ENCODE assay signal across 12 cellular contexts in genomic region chr22:19879996-19880785, GRCh38. TPM values are rescaled to one million over a fixed set of nuclear protein-coding genes. Genes with fewer than 3 reads are reported as not detected.
DNase-seq lines count a peak whose midpoint lies in the region; ATAC-seq and TF ChIP-seq lines count a peak whose summit lies in the region.
"Had no signal": no experiment of that assay in that cellular context is flagged by ENCODE, and none has a peak within 500 bp of the region (broad histone marks: within the 10 kb centered on the region; RNA-seq: fewer than 3 reads in every experiment).

No MANE protein-coding gene starts in this region.

- H4K5ac ChIP-seq in mesendoderm (ENCODE audit: low read length) = no peak overlapping the region

- no peaks in the 10 kb centered on the region for H3K9me3 ChIP-seq in breast epithelium
- no peaks in the 10 kb centered on the region for H3K9me3 ChIP-seq in mammary epithelial cell (replicated peaks; ENCODE audit: insufficient read depth, low read length)
- H3K9me3 ChIP-seq in upper lobe of right lung = no peaks in the 10 kb centered on the region
- H3K9me3 ChIP-seq: BLaER1 treated with 17β-estradiol and CSF1 and Interleukin-3, amounts not matched to agents 10 nM and 100 nM; stomach had no signal

- POLR2A ChIA-PET in MCF 10A (lab: Yijun Ruan, JAX) = interaction anchor here (0.5 to 2.1 kb wide), 5 partner anchors 14 to 134 kb away, joined by 3 to 16 read pairs (median 4); partner anchors contain the start of genes GNB1L and RTL10

- peak overlapping the region; percentile 95 for H3K23ac ChIP-seq in mesendoderm (ENCODE audit: low read length)

- H3K4me3 Mint-ChIP-seq in MCF 10A (ENCODE audit: unreplicated experiment) = no peak overlapping the region

- intact Hi-C loops in MCF 10A (cut with micrococcal nuclease) = loop anchor here (2.0 kb wide), 1 partner anchor 25 kb away; the partner anchor contains the start of genes GNB1L and RTL10
- intact Hi-C loops in breast epithelium (cut with DNase I; ENCODE audit: low total_unique reads) = no loop called here
- intact Hi-C loops in mammary epithelial cell (cut with micrococcal nuclease) = loop anchor here (2.0 to 5.0 kb wide), 2 partner anchors 31 to 73 kb away; no protein-coding TSS in a partner anchor
- intact Hi-C loops in upper lobe of right lung (cut with DNase I) = no loop called here

- no peak for TF ChIP-seq POLR2A in breast epithelium (IDR thresholded peaks at IDR 0.05)

- peak overlapping the region; percentile 71 for H3K4ac ChIP-seq in mesendoderm (ENCODE audit: low read depth, low read length)

- no peak for DNase-seq in MCF 10A (ENCODE audit: unreplicated experiment)
- DNase-seq in breast epithelium (ENCODE audit: low spot score in 2 of 2) = no peak
- no peak for DNase-seq in mammary epithelial cell
- no peak for DNase-seq in mesendoderm
- DNase-seq in upper lobe of right lung = peak; percentile 58
- DNase-seq in DMS153 (lab: John Stamatoyannopoulos, UW) = no peak
- no peak for DNase-seq in ACHN
- DNase-seq: NCI-H1105, stomach had no signal

- CTCF ChIA-PET in MCF 10A (lab: Yijun Ruan, JAX) = interaction anchor here (0.6 to 1.1 kb wide), 3 partner anchors 29 to 1824 kb away, joined by 3 to 4 read pairs (median 3); no protein-coding TSS in a partner anchor
- CTCF ChIA-PET in mammary epithelial cell (lab: Charles Lee; ENCODE audit: low non-redundant PET) = no interaction called here

- peak overlapping the region; percentile 87 for H2BK5ac ChIP-seq in mesendoderm (ENCODE audit: low read length)

- 96% methylated on average over 30 of the region's 34 CpGs for WGBS in mammary epithelial cell (ENCODE audit: low coverage, missing lambda C conversion rate)
- no CpG with 5 or more reads among the region's 34 CpGs for WGBS in mesendoderm (ENCODE audit: extremely low coverage, insufficient coverage, low lambda C conversion rate)

- H3K9ac ChIP-seq in mammary epithelial cell (ENCODE audit: insufficient read depth, low read length) = no peak overlapping the region
- H3K9ac ChIP-seq in mesendoderm (ENCODE audit: low read length) = peak overlapping the region; percentile 57

- H3K36me3 Mint-ChIP-seq in MCF 10A (ENCODE audit: insufficient read depth, unreplicated experiment) = no peaks in the 10 kb centered on the region

- H2AFZ ChIP-seq in mammary epithelial cell (ENCODE audit: low read depth, low read length) = no peak overlapping the region
- H2AFZ ChIP-seq: PC-9 had no signal

- peaks cover 3% of the 10 kb centered on the region for H3K79me1 ChIP-seq in mesendoderm (ENCODE audit: low read length)

- ATAC-seq in upper lobe of right lung (no peak), HG02763 (IDR thresholded peaks at IDR 0.05; ENCODE audit: unreplicated experiment) (no peak)

- H3K27ac ChIP-seq in breast epithelium = peak overlapping the region in 1 of 2 donors; percentile 5
- peak overlapping the region; percentile 82 for H3K27ac ChIP-seq in mammary epithelial cell (ENCODE audit: insufficient read depth, low read depth, low read length)
- H3K27ac ChIP-seq in mesendoderm (ENCODE audit: low read depth, low read length) = peak overlapping the region; percentile 64
- H3K27ac ChIP-seq in upper lobe of right lung = no peak overlapping the region
- H3K27ac ChIP-seq: PC-9 had no signal

- H2AK5ac ChIP-seq in mesendoderm (ENCODE audit: low read length) = peak overlapping the region; percentile 55

- no peaks in the 10 kb centered on the region for H3K36me3 ChIP-seq in breast epithelium
- no peaks in the 10 kb centered on the region for H3K36me3 ChIP-seq in mammary epithelial cell (ENCODE audit: insufficient read depth, low read length)
- no peaks in the 10 kb centered on the region for H3K36me3 ChIP-seq in mesendoderm (ENCODE audit: control insufficient read depth, insufficient read depth, low read length)
- peaks cover 5% of the 10 kb centered on the region for H3K36me3 ChIP-seq in upper lobe of right lung

- H3K27me3 ChIP-seq in breast epithelium (no peaks in the 10 kb centered on the region), mammary epithelial cell (ENCODE audit: insufficient read depth, low read length) (no peaks in the 10 kb centered on the region), mesendoderm (ENCODE audit: insufficient read depth, low read length, poor library complexity) (no peaks in the 10 kb centered on the region), upper lobe of right lung (no peaks in the 10 kb centered on the region)
- H3K27me3 ChIP-seq: BLaER1 treated with 17β-estradiol and CSF1 and Interleukin-3, amounts not matched to agents 10 nM and 100 nM; stomach had no signal

- in situ Hi-C loops in mammary epithelial cell (cut with MboI; ENCODE audit: low sequenced_read_pairs in 2 of 2) (no loop called here), ACHN (cut with HindIII; ENCODE audit: low pct_ligation_motif_present, low pct_unique_long_range_greater_than_20kb, low sequenced_read_pairs) (no loop called here)

- BruUV-seq in MCF 10A (replicated peaks; lab: Mats Ljungman, UMichigan) = no TSS peak
- no TSS peak for BruUV-seq in mammary epithelial cell (replicated peaks; lab: Mats Ljungman, UMichigan)

- H3K4me2 ChIP-seq in mammary epithelial cell (ENCODE audit: insufficient read depth, low read depth, low read length) = peak overlapping the region; percentile 34
- no peak overlapping the region for H3K4me2 ChIP-seq in mesendoderm (ENCODE audit: low read length)
- H3K4me2 ChIP-seq: BLaER1 treated with 17β-estradiol and CSF1 and Interleukin-3, amounts not matched to agents 10 nM and 100 nM had no signal

- peaks cover 11% of the 10 kb centered on the region for H3K79me2 ChIP-seq in mammary epithelial cell (ENCODE audit: insufficient read depth, low read length)
- H3K79me2 ChIP-seq in mesendoderm (ENCODE audit: control insufficient read depth, insufficient read depth, low read length) = peaks cover 5% of the 10 kb centered on the region

- no peaks in the 10 kb centered on the region for H3K4me1 ChIP-seq in breast epithelium
- H3K4me1 ChIP-seq in mammary epithelial cell (ENCODE audit: insufficient read depth, low read length) = peaks cover 41% of the 10 kb centered on the region
- peaks cover 12% of the 10 kb centered on the region for H3K4me1 ChIP-seq in mesendoderm (ENCODE audit: control insufficient read depth, low read depth, low read length)
- H3K4me1 ChIP-seq in upper lobe of right lung = peaks cover 18% of the 10 kb centered on the region

- no peaks in the 10 kb centered on the region for H4K20me1 ChIP-seq in mammary epithelial cell (ENCODE audit: insufficient read depth, low read length)

- peak overlapping the region; percentile 66 for H3K56ac ChIP-seq in mesendoderm (ENCODE audit: low read length)

- peaks cover 43% of the 10 kb centered on the region for H3K4me1 Mint-ChIP-seq in MCF 10A (ENCODE audit: insufficient read depth, unreplicated experiment)

- no peaks in the 10 kb centered on the region for H3K9me3 Mint-ChIP-seq in MCF 10A (ENCODE audit: unreplicated experiment)

- H2BK120ac ChIP-seq in mesendoderm (ENCODE audit: low read depth, low read length) = no peak overlapping the region

- H2BK15ac ChIP-seq in mesendoderm (replicated peaks; ENCODE audit: low read depth) = no peak overlapping the region

- H3K4me3 ChIP-seq in breast epithelium = no peak overlapping the region
- no peak overlapping the region for H3K4me3 ChIP-seq in mammary epithelial cell (replicated peaks in 1 of 3; ENCODE audit: insufficient read depth in 1 of 3, low read depth in 2 of 3, low read length in 3 of 3)
- no peak overlapping the region for H3K4me3 ChIP-seq in mesendoderm (ENCODE audit: low read length)
- H3K4me3 ChIP-seq in upper lobe of right lung = no peak overlapping the region
- H3K4me3 ChIP-seq: BLaER1 treated with 17β-estradiol and CSF1 and Interleukin-3, amounts not matched to agents 10 nM and 100 nM; PC-9; stomach had no signal

- no peaks in the 10 kb centered on the region for H3K27me3 Mint-ChIP-seq in MCF 10A (ENCODE audit: insufficient read depth, unreplicated experiment)

- no peak overlapping the region for H4K8ac ChIP-seq in mesendoderm (ENCODE audit: low read depth, low read length)

- H3K27ac Mint-ChIP-seq in MCF 10A (ENCODE audit: low read depth, unreplicated experiment) = peak overlapping the region; percentile 88

- no peak for TF ChIP-seq CTCF in MCF 10A (IDR thresholded peaks at IDR 0.05; ENCODE audit: unreplicated experiment)
- no peak for TF ChIP-seq CTCF in breast epithelium (IDR thresholded peaks at IDR 0.05)
- no peak for TF ChIP-seq CTCF in mammary epithelial cell (conservative IDR thresholded peaks at IDR 0.05 in 1 of 2, IDR thresholded peaks at IDR 0.05 in 1 of 2; ENCODE audit: extremely low read depth in 1 of 2, insufficient read depth in 1 of 2, low read depth in 1 of 2, low read length in 2 of 2)
- TF ChIP-seq CTCF in upper lobe of right lung (IDR thresholded peaks at IDR 0.05) = no peak

- dilution Hi-C loops in mammary epithelial cell (cut with HindIII; ENCODE audit: low sequenced_read_pairs) = no loop called here

- H3K18ac ChIP-seq in mesendoderm (ENCODE audit: low read length) = peak overlapping the region; percentile 43

RNA-seq across cellular contexts. Expression of gene GNB1L, which starts 25.5 kb away (rescaled TPM):
- total RNA-seq in MCF 10A (2022) (4.3 and 7.1 TPM in 2 replicates), breast epithelium (1 to 10 TPM; 5.6 to 8.2 (median 6.3) TPM), mammary epithelial cell (1 to 10 TPM; 3.8 to 7.8 TPM), upper lobe of right lung (7.8 TPM)
- polyA plus RNA-seq in mammary epithelial cell = 7.9 TPM
- polyA minus RNA-seq in mammary epithelial cell = 0.93 TPM
- 4.7 TPM for polyA plus RNA-seq in mesendoderm (2013, experiment 1 of 2)
- 4.2 TPM for polyA plus RNA-seq in mesendoderm (2013, experiment 2 of 2)

RNA-seq across cellular contexts. Expression of gene RTL10, which starts 25.5 kb away (rescaled TPM):
- total RNA-seq in MCF 10A (2022) (16.8 and 20.6 TPM in 2 replicates), breast epithelium (10 to 100 TPM in 2 of 3 donors, 1 to 10 TPM in 1; 6.7 to 21.5 (median 14.1) TPM), mammary epithelial cell (10 to 100 TPM; 20.7 to 21.9 TPM), upper lobe of right lung (20.5 TPM)
- polyA plus RNA-seq in mammary epithelial cell = 17.8 TPM
- 72.2 TPM for polyA minus RNA-seq in mammary epithelial cell
- 7.4 TPM for polyA plus RNA-seq in mesendoderm (2013, experiment 1 of 2)
- polyA plus RNA-seq in mesendoderm (2013, experiment 2 of 2) = 7.6 TPM

Comparison
In these comparisons a context has a peak if more than half of its experiments do, and no peak if none do; other contexts are left out.
1. intact Hi-C loops: an anchor here in MCF 10A (2.0 kb wide) and mammary epithelial cell (2.0 to 5.0 kb wide); none called in breast epithelium and upper lobe of right lung.